ENCODE assay signal across 1 cellular context in genomic region chr16:11494029-11494428, GRCh38.
A peak's percentile ranks its signal among the peaks of the same experiment; 100 is the strongest.
TF ChIP-seq lines count a peak whose summit lies in the region.

No MANE protein-coding gene starts in this region.

TF ChIP-seq in HepG2, 621 proteins besides CTCF, POLR2A, EP300 and RAD21 (continued from another document):
- TF ChIP-seq SP140L (CRISPR knock-in tag; IDR thresholded peaks at IDR 0.05; ENCODE audit: borderline replicate concordance) (no peak), ZNF143 (CRISPR knock-in tag; IDR thresholded peaks at IDR 0.05) (no peak), HNRNPK (IDR thresholded peaks at IDR 0.05; ENCODE audit: low read depth, low read length, poor library complexity, severe bottlenecking) (peak; percentile 42)
TF ChIP-seq in HepG2: peak in this region for 1.
